18 cellular contexts compared by ENCODE assay signal in the genomic region with DNA sequence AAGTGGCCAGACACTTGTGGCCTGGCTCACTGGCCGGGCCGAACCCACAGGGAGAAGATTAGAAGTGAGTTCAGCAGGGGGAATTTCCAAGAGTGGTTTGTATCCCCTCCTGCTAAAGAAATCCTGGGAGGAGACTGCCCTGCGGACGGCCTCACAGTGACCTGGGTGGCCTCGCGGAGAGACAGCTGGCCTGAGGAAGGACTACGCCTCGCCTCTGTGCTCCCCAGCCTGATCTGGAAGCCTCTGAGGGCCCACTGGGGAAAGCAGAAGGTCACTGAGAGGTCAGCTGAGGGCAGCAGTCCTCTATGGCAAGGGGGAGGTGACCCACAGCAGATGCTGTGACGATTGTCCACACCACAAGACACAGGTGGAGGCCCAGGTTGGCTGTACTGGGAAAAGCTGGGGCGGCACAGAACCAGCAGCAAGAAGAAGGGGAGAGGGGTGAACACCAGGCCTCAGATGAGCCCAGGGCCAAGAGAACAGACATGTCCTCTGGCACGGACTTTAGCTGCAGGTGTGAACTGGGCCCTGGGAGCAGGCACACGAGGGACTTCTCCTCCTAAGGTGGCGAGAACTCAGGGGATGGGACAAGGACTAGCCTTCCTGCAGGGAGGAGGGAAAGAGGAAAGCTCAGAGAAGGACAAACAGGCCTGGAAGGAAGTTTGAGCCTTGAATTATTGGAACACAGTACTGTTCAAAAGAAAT. TPM values are rescaled to one million over a fixed set of nuclear protein-coding genes. Genes with fewer than 3 reads are reported as not detected.
DNase-seq lines count a peak whose midpoint lies in the region; ATAC-seq and TF ChIP-seq lines count a peak whose summit lies in the region.
"Had no signal": no experiment of that assay in that cellular context is flagged by ENCODE, and none has a peak within 500 bp of the region (broad histone marks: within the 10 kb centered on the region; RNA-seq: fewer than 3 reads in every experiment).

No MANE protein-coding gene starts in this region.

- 60 to 73% methylated on average over 13 of the region's 13 CpGs for WGBS in heart right ventricle, 2 donors
- no CpG with 5 or more reads among the region's 13 CpGs for WGBS in trophoblast cell (ENCODE audit: extremely low coverage, insufficient coverage, insufficient read length)

- no peaks in the 10 kb centered on the region for H3K79me2 ChIP-seq in trophoblast cell (ENCODE audit: control insufficient read depth, insufficient read depth, low read length, poor library complexity)

- no peak overlapping the region for H3K23ac ChIP-seq in trophoblast cell (ENCODE audit: low read length)

- intact Hi-C loops in heart right ventricle (cut with DNase I): no loop called here

- no peak overlapping the region for H3K18ac ChIP-seq in trophoblast cell (ENCODE audit: low read length)

- H3K27ac ChIP-seq in heart right ventricle (no peak overlapping the region), trophoblast cell (ENCODE audit: low read depth, low read length) (no peak overlapping the region)
- H3K27ac ChIP-seq: ovary, thoracic aorta had no signal

- H3K36me3 ChIP-seq in heart right ventricle: no peaks in the 10 kb centered on the region
- no peaks in the 10 kb centered on the region for H3K36me3 ChIP-seq in trophoblast cell (ENCODE audit: control insufficient read depth in 1 of 2, insufficient read depth in 2 of 2, low read length in 2 of 2)
- H3K36me3 ChIP-seq: ovary, thoracic aorta had no signal

- H2AFZ ChIP-seq in trophoblast cell (ENCODE audit: insufficient read depth, low read length, poor library complexity): no peak overlapping the region

- H3K27me3 ChIP-seq in heart right ventricle (no peaks in the 10 kb centered on the region), trophoblast cell (ENCODE audit: insufficient read depth, low read length) (no peaks in the 10 kb centered on the region)
- H3K27me3 ChIP-seq: ovary had no signal

- peak in 7 of 8 donors; percentile 33 to 70 (median 54) for ATAC-seq in heart right ventricle
- no peak for ATAC-seq in GM21737 (IDR thresholded peaks at IDR 0.05; ENCODE audit: unreplicated experiment)
- ATAC-seq: effector memory CD8-positive, alpha-beta T cell had no signal

- no peak overlapping the region for H3K4me2 ChIP-seq in trophoblast cell (ENCODE audit: low read length)
- H3K4me2 ChIP-seq: smooth muscle cell had no signal

- H3K14ac ChIP-seq in trophoblast cell (ENCODE audit: low read length): no peak overlapping the region

- H3K79me1 ChIP-seq in trophoblast cell (ENCODE audit: low read length): no peaks in the 10 kb centered on the region

- no peak overlapping the region for H3K4ac ChIP-seq in trophoblast cell (ENCODE audit: low read depth, low read length)

- H4K12ac ChIP-seq in trophoblast cell (ENCODE audit: low read depth, low read length): no peak overlapping the region

- no peak overlapping the region for H4K8ac ChIP-seq in trophoblast cell (ENCODE audit: low read depth, low read length)

- no peak for TF ChIP-seq CTCF in heart right ventricle (IDR thresholded peaks at IDR 0.05)

- H2BK5ac ChIP-seq in trophoblast cell (ENCODE audit: low read depth, low read length, poor library complexity): no peak overlapping the region

- no peaks in the 10 kb centered on the region for H3K9me3 ChIP-seq in heart right ventricle
- H3K9me3 ChIP-seq in trophoblast cell (ENCODE audit: insufficient read depth, low read depth, low read length): no peaks in the 10 kb centered on the region
- H3K9me3 ChIP-seq: ovary, thoracic aorta had no signal

- no peak overlapping the region for H2BK120ac ChIP-seq in trophoblast cell (ENCODE audit: insufficient read depth, low read length, poor library complexity)

- H4K91ac ChIP-seq in trophoblast cell (ENCODE audit: low read depth, low read length): no peak overlapping the region

- H2AK5ac ChIP-seq in trophoblast cell (ENCODE audit: low read length): peak overlapping the region; percentile 13

- no peak overlapping the region for H3K9ac ChIP-seq in trophoblast cell (ENCODE audit: low read length)

- DNase-seq in LHCN-M2 (ENCODE audit: low read depth) (peak; percentile 32), SK-N-DZ (ENCODE audit: low spot score) (peak; percentile 26), heart right ventricle (peak in 1 of 2 donors; percentile 24), trophoblast cell (no peak), T-helper 1 cell (no peak), HCEC 1CT (no peak), dermis blood vessel endothelial cell (no peak)
- DNase-seq: COR-L47; effector memory CD8-positive, alpha-beta T cell; hypothalamus; NCI-H1105 treated with DMSO at 0.1 percent for 48 hours; NCI-H774; ovary; stimulated activated CD4-positive, alpha-beta T cell treated with anti-CD3 and anti-CD28 coated beads, Interleukin-4, amount 100 ng/mL, for 4 hours; stimulated activated CD8-positive, alpha-beta memory T cell treated with anti-CD3 and anti-CD28 coated beads, Interleukin-4, amount 100 ng/mL, for 48 hours had no signal

- no peak overlapping the region for H2BK12ac ChIP-seq in trophoblast cell (ENCODE audit: low read length)

- H3K4me3 ChIP-seq in heart right ventricle: no peak overlapping the region
- no peak overlapping the region for H3K4me3 ChIP-seq in trophoblast cell (ENCODE audit: low read depth, low read length)
- H3K4me3 ChIP-seq: ovary, smooth muscle cell, thoracic aorta had no signal

- H3K4me1 ChIP-seq in heart right ventricle (peaks cover 0 to 22% (median 7%) of the 10 kb centered on the region in 9 donors), trophoblast cell (ENCODE audit: control insufficient read depth in 1 of 2, insufficient read depth in 2 of 2, low read length in 2 of 2) (peaks cover 0 to 3% of the 10 kb centered on the region in 2 experiments)

RNA-seq across cellular contexts. Expression of a gene that starts 37.2 kb away (rescaled TPM):
- total RNA-seq in LHCN-M2 (2014; rRNA removed): 107 and 110 TPM in 2 replicates
- polyA plus RNA-seq in LHCN-M2 (2012): 59.4 TPM
- polyA plus RNA-seq in SK-N-DZ (2014; cell fraction: cytosol; rRNA removed): 20.7 and 29.1 TPM in 2 replicates
- 73.4 and 184 TPM in 2 replicates for polyA plus RNA-seq in SK-N-DZ (2014; cell fraction: nucleus; rRNA removed)
- total RNA-seq in heart right ventricle: 10 to 100 TPM; 29.0 to 97.4 (median 57.6) TPM
- polyA plus RNA-seq in heart right ventricle: 10 to 100 TPM; 20.7 to 42.5 TPM
- 38.6 and 38.9 TPM in 2 replicates for polyA plus RNA-seq in trophoblast cell (2013)
- total RNA-seq in dermis blood vessel endothelial cell: 82.2 and 85.4 TPM in 2 replicates

Comparison
In these comparisons a context has a peak if more than half of its experiments do, and no peak if none do; other contexts are left out.
1. DNase-seq: peak in LHCN-M2 (single experiment) and SK-N-DZ (single experiment); none in trophoblast cell (0 of 2), T-helper 1 cell (0 of 5), HCEC 1CT (single experiment) and dermis blood vessel endothelial cell (single experiment).